ENCODE assay signal across 23 cellular contexts in genomic region chr2:128153786-128154185, GRCh38.
"Had no signal": no experiment of that assay in that cellular context is flagged by ENCODE, and none has a peak within 500 bp of the region (broad histone marks: within the 10 kb centered on the region; RNA-seq: fewer than 3 reads in every experiment).

No MANE protein-coding gene starts in this region.

- ATAC-seq: activated CD8-positive, alpha-beta memory T cell treated with anti-CD3 and anti-CD28 coated beads, Interleukin-2, amount 10 ng/mL, durations not matched to agents 7 days and 5 days; activated T-helper 17 cell treated with anti-CD3 and anti-CD28 coated beads, Interleukin-2, amount 50 U/mL, for 72 hours; WTC11 had no signal

- H3K9ac ChIP-seq: SK-N-SH had no signal

- H3K9me3 ChIP-seq: adrenal gland, SJCRH30, SK-N-SH had no signal

- H3K9me2 ChIP-seq: SK-N-SH had no signal

- H3K27me3 ChIP-seq: adrenal gland, SJCRH30 had no signal

- H3K4me2 ChIP-seq: SK-N-SH had no signal

- H3K4me3 ChIP-seq: adrenal gland, SJCRH30 had no signal

- H3K27ac ChIP-seq: adrenal gland, SJCRH30 had no signal

- H3K4me1 ChIP-seq: adrenal gland, SJCRH30 had no signal

- DNase-seq: activated CD4-positive, alpha-beta T cell treated with anti-CD3 and anti-CD28 coated beads, Interleukin-2, amount 10 ng/mL, durations not matched to agents 24 days and 14 days; activated CD4-positive, alpha-beta T cell treated with anti-CD3 and anti-CD28 coated beads, Interleukin-2, amount 50 U/mL, for 48 hours; activated CD4-positive, CD25-positive, alpha-beta regulatory T cell treated with anti-CD3 and anti-CD28 coated beads, Interleukin-2, amount 50 U/mL, for 72 hours; activated CD8-positive, alpha-beta memory T cell treated with anti-CD3 and anti-CD28 coated beads, Interleukin-2, amount 10 ng/mL, durations not matched to agents 7 days and 5 days; activated gamma-delta T cell; activated naive CD4-positive, alpha-beta T cell treated with anti-CD3 and anti-CD28 coated beads, Interleukin-2, amount 50 U/mL, for 16 hours; activated naive CD8-positive, alpha-beta T cell treated with anti-CD3 and anti-CD28 coated beads, Interleukin-2, amount 10 ng/mL, durations not matched to agents 7 days and 5 days; activated T-cell treated with anti-CD3 and anti-CD28 coated beads, Interleukin-2, amount 50 U/mL, for 48 hours; central memory CD4-positive, alpha-beta T cell; KBM-7; NCI-H1092; NCI-H1417; NCI-H1930; NCI-H2171 treated with DMSO at 0.1 percent for 48 hours; NCI-H226; NCI-H526; NCI-H82; SJCRH30; SW 1271 had no signal
